ENCODE assay signal across 1 cellular context in the genomic region with DNA sequence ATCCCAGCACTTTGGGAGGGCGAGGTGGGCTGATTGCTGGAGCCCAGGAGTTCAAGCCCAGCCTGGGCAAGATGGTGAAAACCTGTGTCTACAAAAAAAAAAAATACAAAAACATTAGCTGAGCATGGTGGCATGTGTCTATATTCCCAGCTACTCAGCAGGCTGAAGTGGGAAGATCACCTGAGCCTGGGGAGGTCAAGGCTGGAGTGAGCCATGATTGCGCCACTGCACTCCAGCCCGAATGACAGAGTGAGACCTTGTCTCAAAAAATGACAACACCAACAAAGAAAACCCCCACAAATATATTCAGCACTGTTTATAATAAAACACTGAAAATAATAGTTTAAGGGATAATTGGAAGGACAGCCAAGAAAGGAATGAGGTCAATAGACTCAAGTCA.
TF ChIP-seq lines count a peak whose summit lies in the region.

No MANE protein-coding gene starts in this region.

TF ChIP-seq in HepG2, 621 proteins besides CTCF, POLR2A, EP300 and RAD21 (continued from another document and continues in another):
- TF ChIP-seq, protein P1, sequence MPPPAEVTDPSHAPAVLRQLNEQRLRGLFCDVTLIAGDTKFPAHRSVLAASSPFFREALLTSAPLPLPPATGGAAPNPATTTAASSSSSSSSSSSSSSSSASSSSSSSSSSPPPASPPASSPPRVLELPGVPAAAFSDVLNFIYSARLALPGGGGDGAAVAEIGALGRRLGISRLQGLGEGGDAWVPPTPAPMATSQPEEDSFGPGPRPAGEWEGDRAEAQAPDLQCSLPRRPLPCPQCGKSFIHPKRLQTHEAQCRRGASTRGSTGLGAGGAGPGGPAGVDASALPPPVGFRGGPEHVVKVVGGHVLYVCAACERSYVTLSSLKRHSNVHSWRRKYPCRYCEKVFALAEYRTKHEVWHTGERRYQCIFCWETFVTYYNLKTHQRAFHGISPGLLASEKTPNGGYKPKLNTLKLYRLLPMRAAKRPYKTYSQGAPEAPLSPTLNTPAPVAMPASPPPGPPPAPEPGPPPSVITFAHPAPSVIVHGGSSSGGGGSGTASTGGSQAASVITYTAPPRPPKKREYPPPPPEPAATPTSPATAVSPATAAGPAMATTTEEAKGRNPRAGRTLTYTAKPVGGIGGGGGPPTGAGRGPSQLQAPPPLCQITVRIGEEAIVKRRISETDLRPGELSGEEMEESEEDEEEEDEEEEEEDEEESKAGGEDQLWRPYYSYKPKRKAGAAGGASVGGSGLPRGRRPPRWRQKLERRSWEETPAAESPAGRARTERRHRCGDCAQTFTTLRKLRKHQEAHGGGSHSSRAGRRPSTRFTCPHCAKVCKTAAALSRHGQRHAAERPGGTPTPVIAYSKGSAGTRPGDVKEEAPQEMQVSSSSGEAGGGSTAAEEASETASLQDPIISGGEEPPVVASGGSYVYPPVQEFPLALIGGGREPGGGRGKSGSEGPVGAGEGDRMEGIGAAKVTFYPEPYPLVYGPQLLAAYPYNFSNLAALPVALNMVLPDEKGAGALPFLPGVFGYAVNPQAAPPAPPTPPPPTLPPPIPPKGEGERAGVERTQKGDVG (CRISPR knock-in tag; IDR thresholded peaks at IDR 0.05; ENCODE audit: borderline replicate concordance): no peak
- TF ChIP-seq, protein P2, sequence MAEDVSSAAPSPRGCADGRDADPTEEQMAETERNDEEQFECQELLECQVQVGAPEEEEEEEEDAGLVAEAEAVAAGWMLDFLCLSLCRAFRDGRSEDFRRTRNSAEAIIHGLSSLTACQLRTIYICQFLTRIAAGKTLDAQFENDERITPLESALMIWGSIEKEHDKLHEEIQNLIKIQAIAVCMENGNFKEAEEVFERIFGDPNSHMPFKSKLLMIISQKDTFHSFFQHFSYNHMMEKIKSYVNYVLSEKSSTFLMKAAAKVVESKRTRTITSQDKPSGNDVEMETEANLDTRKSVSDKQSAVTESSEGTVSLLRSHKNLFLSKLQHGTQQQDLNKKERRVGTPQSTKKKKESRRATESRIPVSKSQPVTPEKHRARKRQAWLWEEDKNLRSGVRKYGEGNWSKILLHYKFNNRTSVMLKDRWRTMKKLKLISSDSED (CRISPR knock-in tag; IDR thresholded peaks at IDR 0.05): no peak
- TF ChIP-seq, protein P3, sequence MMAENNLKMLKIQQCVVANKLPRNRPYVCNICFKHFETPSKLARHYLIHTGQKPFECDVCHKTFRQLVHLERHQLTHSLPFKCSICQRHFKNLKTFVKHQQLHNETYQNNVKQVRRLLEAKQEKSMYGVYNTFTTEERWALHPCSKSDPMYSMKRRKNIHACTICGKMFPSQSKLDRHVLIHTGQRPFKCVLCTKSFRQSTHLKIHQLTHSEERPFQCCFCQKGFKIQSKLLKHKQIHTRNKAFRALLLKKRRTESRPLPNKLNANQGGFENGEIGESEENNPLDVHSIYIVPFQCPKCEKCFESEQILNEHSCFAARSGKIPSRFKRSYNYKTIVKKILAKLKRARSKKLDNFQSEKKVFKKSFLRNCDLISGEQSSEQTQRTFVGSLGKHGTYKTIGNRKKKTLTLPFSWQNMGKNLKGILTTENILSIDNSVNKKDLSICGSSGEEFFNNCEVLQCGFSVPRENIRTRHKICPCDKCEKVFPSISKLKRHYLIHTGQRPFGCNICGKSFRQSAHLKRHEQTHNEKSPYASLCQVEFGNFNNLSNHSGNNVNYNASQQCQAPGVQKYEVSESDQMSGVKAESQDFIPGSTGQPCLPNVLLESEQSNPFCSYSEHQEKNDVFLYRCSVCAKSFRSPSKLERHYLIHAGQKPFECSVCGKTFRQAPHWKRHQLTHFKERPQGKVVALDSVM (CRISPR knock-in tag; IDR thresholded peaks at IDR 0.05): no peak
- TF ChIP-seq, protein P4, sequence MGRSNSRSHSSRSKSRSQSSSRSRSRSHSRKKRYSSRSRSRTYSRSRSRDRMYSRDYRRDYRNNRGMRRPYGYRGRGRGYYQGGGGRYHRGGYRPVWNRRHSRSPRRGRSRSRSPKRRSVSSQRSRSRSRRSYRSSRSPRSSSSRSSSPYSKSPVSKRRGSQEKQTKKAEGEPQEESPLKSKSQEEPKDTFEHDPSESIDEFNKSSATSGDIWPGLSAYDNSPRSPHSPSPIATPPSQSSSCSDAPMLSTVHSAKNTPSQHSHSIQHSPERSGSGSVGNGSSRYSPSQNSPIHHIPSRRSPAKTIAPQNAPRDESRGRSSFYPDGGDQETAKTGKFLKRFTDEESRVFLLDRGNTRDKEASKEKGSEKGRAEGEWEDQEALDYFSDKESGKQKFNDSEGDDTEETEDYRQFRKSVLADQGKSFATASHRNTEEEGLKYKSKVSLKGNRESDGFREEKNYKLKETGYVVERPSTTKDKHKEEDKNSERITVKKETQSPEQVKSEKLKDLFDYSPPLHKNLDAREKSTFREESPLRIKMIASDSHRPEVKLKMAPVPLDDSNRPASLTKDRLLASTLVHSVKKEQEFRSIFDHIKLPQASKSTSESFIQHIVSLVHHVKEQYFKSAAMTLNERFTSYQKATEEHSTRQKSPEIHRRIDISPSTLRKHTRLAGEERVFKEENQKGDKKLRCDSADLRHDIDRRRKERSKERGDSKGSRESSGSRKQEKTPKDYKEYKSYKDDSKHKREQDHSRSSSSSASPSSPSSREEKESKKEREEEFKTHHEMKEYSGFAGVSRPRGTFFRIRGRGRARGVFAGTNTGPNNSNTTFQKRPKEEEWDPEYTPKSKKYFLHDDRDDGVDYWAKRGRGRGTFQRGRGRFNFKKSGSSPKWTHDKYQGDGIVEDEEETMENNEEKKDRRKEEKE (IDR thresholded peaks at IDR 0.05): no peak
- TF ChIP-seq PHF20 (CRISPR knock-in tag; IDR thresholded peaks at IDR 0.05): no peak
- TF ChIP-seq, protein P5, sequence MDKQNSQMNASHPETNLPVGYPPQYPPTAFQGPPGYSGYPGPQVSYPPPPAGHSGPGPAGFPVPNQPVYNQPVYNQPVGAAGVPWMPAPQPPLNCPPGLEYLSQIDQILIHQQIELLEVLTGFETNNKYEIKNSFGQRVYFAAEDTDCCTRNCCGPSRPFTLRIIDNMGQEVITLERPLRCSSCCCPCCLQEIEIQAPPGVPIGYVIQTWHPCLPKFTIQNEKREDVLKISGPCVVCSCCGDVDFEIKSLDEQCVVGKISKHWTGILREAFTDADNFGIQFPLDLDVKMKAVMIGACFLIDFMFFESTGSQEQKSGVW (CRISPR knock-in tag; IDR thresholded peaks at IDR 0.05; ENCODE audit: borderline replicate concordance): no peak
- TF ChIP-seq ZNF34 (CRISPR knock-in tag; IDR thresholded peaks at IDR 0.05; ENCODE audit: borderline replicate concordance): no peak
- TF ChIP-seq ZNF577 (CRISPR knock-in tag; IDR thresholded peaks at IDR 0.05; ENCODE audit: borderline replicate concordance, low read depth): no peak
- TF ChIP-seq, protein P6, sequence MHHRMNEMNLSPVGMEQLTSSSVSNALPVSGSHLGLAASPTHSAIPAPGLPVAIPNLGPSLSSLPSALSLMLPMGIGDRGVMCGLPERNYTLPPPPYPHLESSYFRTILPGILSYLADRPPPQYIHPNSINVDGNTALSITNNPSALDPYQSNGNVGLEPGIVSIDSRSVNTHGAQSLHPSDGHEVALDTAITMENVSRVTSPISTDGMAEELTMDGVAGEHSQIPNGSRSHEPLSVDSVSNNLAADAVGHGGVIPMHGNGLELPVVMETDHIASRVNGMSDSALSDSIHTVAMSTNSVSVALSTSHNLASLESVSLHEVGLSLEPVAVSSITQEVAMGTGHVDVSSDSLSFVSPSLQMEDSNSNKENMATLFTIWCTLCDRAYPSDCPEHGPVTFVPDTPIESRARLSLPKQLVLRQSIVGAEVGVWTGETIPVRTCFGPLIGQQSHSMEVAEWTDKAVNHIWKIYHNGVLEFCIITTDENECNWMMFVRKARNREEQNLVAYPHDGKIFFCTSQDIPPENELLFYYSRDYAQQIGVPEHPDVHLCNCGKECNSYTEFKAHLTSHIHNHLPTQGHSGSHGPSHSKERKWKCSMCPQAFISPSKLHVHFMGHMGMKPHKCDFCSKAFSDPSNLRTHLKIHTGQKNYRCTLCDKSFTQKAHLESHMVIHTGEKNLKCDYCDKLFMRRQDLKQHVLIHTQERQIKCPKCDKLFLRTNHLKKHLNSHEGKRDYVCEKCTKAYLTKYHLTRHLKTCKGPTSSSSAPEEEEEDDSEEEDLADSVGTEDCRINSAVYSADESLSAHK (CRISPR knock-in tag; IDR thresholded peaks at IDR 0.05; ENCODE audit: borderline replicate concordance): no peak
- TF ChIP-seq ZNF253 (CRISPR knock-in tag; IDR thresholded peaks at IDR 0.05; ENCODE audit: borderline replicate concordance): no peak
- no peak for TF ChIP-seq ZSCAN21 (CRISPR knock-in tag; IDR thresholded peaks at IDR 0.05; ENCODE audit: borderline replicate concordance)
- 0 out of 2 replicates have a peak, but pooled peaks have one; percentile 53 for TF ChIP-seq GATAD2A (CRISPR knock-in tag; IDR thresholded peaks at IDR 0.05)
- TF ChIP-seq, protein P7, sequence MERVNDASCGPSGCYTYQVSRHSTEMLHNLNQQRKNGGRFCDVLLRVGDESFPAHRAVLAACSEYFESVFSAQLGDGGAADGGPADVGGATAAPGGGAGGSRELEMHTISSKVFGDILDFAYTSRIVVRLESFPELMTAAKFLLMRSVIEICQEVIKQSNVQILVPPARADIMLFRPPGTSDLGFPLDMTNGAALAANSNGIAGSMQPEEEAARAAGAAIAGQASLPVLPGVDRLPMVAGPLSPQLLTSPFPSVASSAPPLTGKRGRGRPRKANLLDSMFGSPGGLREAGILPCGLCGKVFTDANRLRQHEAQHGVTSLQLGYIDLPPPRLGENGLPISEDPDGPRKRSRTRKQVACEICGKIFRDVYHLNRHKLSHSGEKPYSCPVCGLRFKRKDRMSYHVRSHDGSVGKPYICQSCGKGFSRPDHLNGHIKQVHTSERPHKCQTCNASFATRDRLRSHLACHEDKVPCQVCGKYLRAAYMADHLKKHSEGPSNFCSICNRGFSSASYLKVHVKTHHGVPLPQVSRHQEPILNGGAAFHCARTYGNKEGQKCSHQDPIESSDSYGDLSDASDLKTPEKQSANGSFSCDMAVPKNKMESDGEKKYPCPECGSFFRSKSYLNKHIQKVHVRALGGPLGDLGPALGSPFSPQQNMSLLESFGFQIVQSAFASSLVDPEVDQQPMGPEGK (CRISPR knock-in tag; IDR thresholded peaks at IDR 0.05): no peak
- no peak for TF ChIP-seq ZNF350 (CRISPR knock-in tag; IDR thresholded peaks at IDR 0.05; ENCODE audit: borderline replicate concordance, low read depth)
- no peak for TF ChIP-seq ZNF10 (CRISPR knock-in tag; IDR thresholded peaks at IDR 0.05; ENCODE audit: borderline replicate concordance, low read depth)
- no peak for TF ChIP-seq MED8 (CRISPR knock-in tag; IDR thresholded peaks at IDR 0.05; ENCODE audit: insufficient replicate concordance)
- no peak for TF ChIP-seq EHMT2 (IDR thresholded peaks at IDR 0.05; ENCODE audit: borderline replicate concordance, low read depth, low read length)
- no peak for TF ChIP-seq SOX6 (IDR thresholded peaks at IDR 0.05)
- TF ChIP-seq SOX6 (CRISPR knock-in tag; IDR thresholded peaks at IDR 0.05): 0 out of 2 replicates have a peak, but pooled peaks have one; percentile 10
- TF ChIP-seq ZMAT3 (CRISPR knock-in tag; conservative IDR thresholded peaks at IDR 0.05): no peak
- no peak for TF ChIP-seq NFYB (CRISPR knock-in tag; IDR thresholded peaks at IDR 0.05)
- no peak for TF ChIP-seq ZSCAN29 (CRISPR knock-in tag; conservative IDR thresholded peaks at IDR 0.05)
- TF ChIP-seq, protein P8, sequence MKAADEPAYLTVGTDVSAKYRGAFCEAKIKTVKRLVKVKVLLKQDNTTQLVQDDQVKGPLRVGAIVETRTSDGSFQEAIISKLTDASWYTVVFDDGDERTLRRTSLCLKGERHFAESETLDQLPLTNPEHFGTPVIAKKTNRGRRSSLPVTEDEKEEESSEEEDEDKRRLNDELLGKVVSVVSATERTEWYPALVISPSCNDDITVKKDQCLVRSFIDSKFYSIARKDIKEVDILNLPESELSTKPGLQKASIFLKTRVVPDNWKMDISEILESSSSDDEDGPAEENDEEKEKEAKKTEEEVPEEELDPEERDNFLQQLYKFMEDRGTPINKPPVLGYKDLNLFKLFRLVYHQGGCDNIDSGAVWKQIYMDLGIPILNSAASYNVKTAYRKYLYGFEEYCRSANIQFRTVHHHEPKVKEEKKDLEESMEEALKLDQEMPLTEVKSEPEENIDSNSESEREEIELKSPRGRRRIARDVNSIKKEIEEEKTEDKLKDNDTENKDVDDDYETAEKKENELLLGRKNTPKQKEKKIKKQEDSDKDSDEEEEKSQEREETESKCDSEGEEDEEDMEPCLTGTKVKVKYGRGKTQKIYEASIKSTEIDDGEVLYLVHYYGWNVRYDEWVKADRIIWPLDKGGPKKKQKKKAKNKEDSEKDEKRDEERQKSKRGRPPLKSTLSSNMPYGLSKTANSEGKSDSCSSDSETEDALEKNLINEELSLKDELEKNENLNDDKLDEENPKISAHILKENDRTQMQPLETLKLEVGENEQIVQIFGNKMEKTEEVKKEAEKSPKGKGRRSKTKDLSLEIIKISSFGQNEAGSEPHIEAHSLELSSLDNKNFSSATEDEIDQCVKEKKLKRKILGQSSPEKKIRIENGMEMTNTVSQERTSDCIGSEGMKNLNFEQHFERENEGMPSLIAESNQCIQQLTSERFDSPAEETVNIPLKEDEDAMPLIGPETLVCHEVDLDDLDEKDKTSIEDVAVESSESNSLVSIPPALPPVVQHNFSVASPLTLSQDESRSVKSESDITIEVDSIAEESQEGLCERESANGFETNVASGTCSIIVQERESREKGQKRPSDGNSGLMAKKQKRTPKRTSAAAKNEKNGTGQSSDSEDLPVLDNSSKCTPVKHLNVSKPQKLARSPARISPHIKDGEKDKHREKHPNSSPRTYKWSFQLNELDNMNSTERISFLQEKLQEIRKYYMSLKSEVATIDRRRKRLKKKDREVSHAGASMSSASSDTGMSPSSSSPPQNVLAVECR (CRISPR knock-in tag; IDR thresholded peaks at IDR 0.05; ENCODE audit: borderline replicate concordance): peak; percentile 40; the same call in 1 of the 2 replicates
